ENCODE assay signal across 14 cellular contexts in genomic region chr2:237889811-237890210, GRCh38. TPM values are rescaled to one million over a fixed set of nuclear protein-coding genes. Genes with fewer than 3 reads are reported as not detected.
"Had no signal": no experiment of that assay in that cellular context is flagged by ENCODE, and none has a peak within 500 bp of the region (broad histone marks: within the 10 kb centered on the region; RNA-seq: fewer than 3 reads in every experiment).

No MANE protein-coding gene starts in this region.

- ATAC-seq: right lobe of liver, WTC11 had no signal

- H3K36me3 Mint-ChIP-seq: WTC11 had no signal

- H3K4me3 Mint-ChIP-seq: nephron progenitor cell, WTC11 had no signal

- DNase-seq: activated CD4-positive, alpha-beta T cell treated with anti-CD3 and anti-CD28 coated beads, Interleukin-2, amount 50 U/mL, for 1 hour; activated CD8-positive, alpha-beta memory T cell treated with anti-CD3 and anti-CD28 coated beads for 24 hours; activated naive CD4-positive, alpha-beta T cell; esophagus squamous epithelium; hypothalamus; nephron progenitor cell; occipital lobe; SJCRH30; stimulated activated CD4-positive, alpha-beta T cell treated with anti-CD3 and anti-CD28 coated beads, Interleukin-1b, Interleukin-23, amount 100 ng/mL, for 48 hours; T-helper 2 cell; thyroid gland had no signal

- H3K27ac ChIP-seq: prostate gland, SJCRH30, thyroid gland had no signal

- H3K27me3 ChIP-seq: esophagus squamous epithelium, right lobe of liver, thyroid gland had no signal

- H3K36me3 ChIP-seq: esophagus squamous epithelium, prostate gland, right lobe of liver, SJCRH30, thyroid gland had no signal

- H3K4me3 ChIP-seq: esophagus squamous epithelium, prostate gland, right lobe of liver, SJCRH30, thyroid gland had no signal

- H3K4me1 Mint-ChIP-seq: WTC11 had no signal

- H3K9me3 Mint-ChIP-seq: nephron progenitor cell, WTC11 had no signal

- H3K4me1 ChIP-seq: prostate gland, SJCRH30 had no signal

- H3K27ac Mint-ChIP-seq: nephron progenitor cell, WTC11 had no signal

- H3K9me3 ChIP-seq: esophagus squamous epithelium, prostate gland, right lobe of liver, SJCRH30, thyroid gland had no signal

RNA-seq across cellular contexts. Expression of gene RAMP1, which starts 30.4 kb away (rescaled TPM):
- total RNA-seq: SJCRH30 had no signal
